In the genomic region with DNA sequence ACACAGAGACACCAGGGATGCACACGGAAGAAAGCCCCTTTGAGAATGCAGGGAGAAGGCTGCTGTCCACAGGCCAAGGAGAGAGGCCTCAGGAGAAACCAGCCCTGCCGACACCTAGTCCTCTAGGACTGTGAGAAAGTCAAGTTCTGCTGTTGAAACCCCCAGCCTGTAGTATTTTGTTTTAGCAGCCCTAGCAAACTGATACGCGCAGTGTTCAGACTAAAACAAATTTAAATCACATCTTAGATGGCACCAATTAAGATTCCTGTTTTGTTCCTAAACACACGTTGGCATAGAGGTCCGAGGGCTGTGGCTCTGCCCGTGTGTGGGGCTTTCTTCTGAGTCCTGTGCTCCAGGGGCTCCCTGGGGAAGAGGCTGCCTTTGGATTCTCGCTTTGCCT, we compare ENCODE assay signal across 23 cellular contexts.
"Had no signal": no experiment of that assay in that cellular context is flagged by ENCODE, and none has a peak within 500 bp of the region (broad histone marks: within the 10 kb centered on the region; RNA-seq: fewer than 3 reads in every experiment).

No MANE protein-coding gene starts in this region.

- H3K9me3 Mint-ChIP-seq: IgD-negative memory B cell had no signal

- ATAC-seq: K562, PC-3, Right ventricle myocardium inferior, SK-N-SH treated with all-trans-retinoic acid at 6 μM for 48 hours had no signal

- H3K36me3 ChIP-seq: Peyer's patch, SJCRH30 had no signal

- H3K27ac Mint-ChIP-seq: IgD-negative memory B cell had no signal

- H3K4me3 ChIP-seq: K562, Peyer's patch, SJCRH30 had no signal

- H3K27me3 ChIP-seq: Peyer's patch, SJCRH30 had no signal

- H3K27ac ChIP-seq: KMS-11, Peyer's patch, SJCRH30 had no signal

- DNase-seq: Kasumi-1, MM.1S, NCI-H1092 treated with DMSO at 0.1 percent for 48 hours, NCI-H1436, NCI-H187, NCI-H2029, NCI-H2081 treated with DMSO at 0.1 percent for 48 hours, NCI-H2171, NCI-H226, NCI-H446, NCI-H510A, NCI-H524 treated with DMSO at 0.1 percent for 48 hours, NCI-H69, NCI-H774, PC-3, Peyer's patch, SHP77 treated with DMSO at 0.1 percent for 48 hours, SJCRH30 had no signal

- H3K4me2 ChIP-seq: KMS-11 had no signal

- H3K9ac ChIP-seq: KMS-11 had no signal

- H3K9me3 ChIP-seq: Peyer's patch, SJCRH30 had no signal

- H3K4me3 Mint-ChIP-seq: IgD-negative memory B cell had no signal
